26 cellular contexts compared by ENCODE assay signal in the genomic region with DNA sequence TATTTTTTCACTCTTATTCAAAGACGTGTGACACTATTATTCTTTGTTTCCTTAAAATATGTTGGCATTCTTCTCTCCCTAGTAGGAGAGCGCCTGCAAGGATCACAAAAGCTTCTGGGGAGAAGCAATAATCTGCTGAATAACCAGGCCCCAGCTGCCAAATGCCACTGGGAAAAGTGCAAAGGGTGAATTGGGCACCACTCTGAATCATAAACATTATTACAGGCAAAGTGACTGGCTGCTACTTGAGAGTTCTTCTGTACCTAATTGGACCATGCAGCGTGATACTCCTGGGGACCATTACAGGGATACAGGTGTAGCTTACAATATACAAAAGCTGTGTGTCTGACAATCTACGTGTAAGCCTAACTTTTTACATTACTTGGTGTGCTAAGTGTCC.
A peak's percentile ranks its signal among the peaks of the same experiment; 100 is the strongest.
DNase-seq lines count a peak whose midpoint lies in the region; ATAC-seq, FAIRE-seq and TF ChIP-seq lines count a peak whose summit lies in the region.
"Had no signal": no experiment of that assay in that cellular context is flagged by ENCODE, and none has a peak within 500 bp of the region (broad histone marks: within the 10 kb centered on the region; RNA-seq: fewer than 3 reads in every experiment).

No MANE protein-coding gene starts in this region.

- H3K18ac ChIP-seq in neuronal stem cell (ENCODE audit: low read length), result no peak overlapping the region

- intact Hi-C loops in activated T-helper 1 cell treated with anti-CD3 and anti-CD28 coated beads, Interleukin-12 subunit alpha, Interleukin-12 subunit beta, Interleukin-2, Interleukin-4 antibody, amounts not matched to agents 30 ng/mL and 10 ng/mL and 1 ng/mL, durations not matched to agents 14 hours and 24 hours and 36 hours (cut with micrococcal nuclease), result no loop called here

- H3K4me3 Mint-ChIP-seq in activated T-helper 1 cell treated with anti-CD3 and anti-CD28 coated beads, Interleukin-12 subunit alpha, Interleukin-12 subunit beta, Interleukin-2, Interleukin-4 antibody, amounts not matched to agents 30 ng/mL and 10 ng/mL and 1 ng/mL, durations not matched to agents 14 hours and 24 hours and 36 hours, result no peak overlapping the region
- no peak overlapping the region for H3K4me3 Mint-ChIP-seq in stimulated activated memory B cell treated with anti-CD40 and anti-IgM and Interleukin-4, amounts not matched to agents 10 μg/mL and 1 μg/mL and 100 μg/mL, for 72 hours
- H3K4me3 Mint-ChIP-seq in osteocyte (ENCODE audit: unreplicated experiment), result no peak overlapping the region
- H3K4me3 Mint-ChIP-seq: CD14-positive monocyte; CD4-positive, alpha-beta T cell; CD8-positive, alpha-beta memory T cell had no signal

- H3K27me3 ChIP-seq in neuronal stem cell (ENCODE audit: control insufficient read depth in 3 of 3, insufficient read depth in 3 of 3, low read depth in 1 of 3, low read length in 3 of 3), result no peaks in the 10 kb centered on the region
- H3K27me3 ChIP-seq: BE2C had no signal

- H3K9ac ChIP-seq in neuronal stem cell (ENCODE audit: low read depth, low read length, poor library complexity), result no peak overlapping the region
- H3K9ac ChIP-seq: BLaER1 treated with 17β-estradiol and CSF1 and Interleukin-3, amounts not matched to agents 10 nM and 100 nM had no signal

- peak; percentile 9 for FAIRE-seq in GM12891 (lab: Jason Lieb, UNC)
- FAIRE-seq: A549, D721Med, GM12878, GM19239, H1 had no signal

- no peak overlapping the region for H2AFZ ChIP-seq in neuronal stem cell (ENCODE audit: low read length)

- H3K27ac Mint-ChIP-seq in activated T-helper 1 cell treated with anti-CD3 and anti-CD28 coated beads, Interleukin-12 subunit alpha, Interleukin-12 subunit beta, Interleukin-2, Interleukin-4 antibody, amounts not matched to agents 30 ng/mL and 10 ng/mL and 1 ng/mL, durations not matched to agents 14 hours and 24 hours and 36 hours, result peak overlapping the region; percentile 15
- peak overlapping the region; percentile 12 for H3K27ac Mint-ChIP-seq in stimulated activated memory B cell treated with anti-CD40 and anti-IgM and Interleukin-4, amounts not matched to agents 10 μg/mL and 1 μg/mL and 100 μg/mL, for 72 hours
- H3K27ac Mint-ChIP-seq in osteocyte (ENCODE audit: unreplicated experiment), result no peak overlapping the region
- H3K27ac Mint-ChIP-seq: CD14-positive monocyte; CD4-positive, alpha-beta T cell had no signal

- no peak for TF ChIP-seq POLR2A in GM12891 (IDR thresholded peaks at IDR 0.05; ENCODE audit: low read depth, low read length)

- H4K91ac ChIP-seq in neuronal stem cell (ENCODE audit: low read depth, low read length, poor library complexity), result no peak overlapping the region

- WGBS in neuronal stem cell (ENCODE audit: extremely low coverage in 2 of 2, insufficient read length in 2 of 2, insufficient replicate concordance in 1 of 2), 2 donors, result no CpG with 5 or more reads among the region's 4 CpGs

- H3K36me3 ChIP-seq in neuronal stem cell (replicated peaks in 1 of 2; ENCODE audit: control insufficient read depth in 2 of 2, insufficient read depth in 2 of 2, low read length in 2 of 2), result no peaks in the 10 kb centered on the region
- H3K36me3 ChIP-seq: BE2C had no signal

- H3K4me1 Mint-ChIP-seq in activated T-helper 1 cell treated with anti-CD3 and anti-CD28 coated beads, Interleukin-12 subunit alpha, Interleukin-12 subunit beta, Interleukin-2, Interleukin-4 antibody, amounts not matched to agents 30 ng/mL and 10 ng/mL and 1 ng/mL, durations not matched to agents 14 hours and 24 hours and 36 hours (ENCODE audit: low read depth), result peaks cover 15% of the 10 kb centered on the region
- H3K4me1 Mint-ChIP-seq in stimulated activated memory B cell treated with anti-CD40 and anti-IgM and Interleukin-4, amounts not matched to agents 10 μg/mL and 1 μg/mL and 100 μg/mL, for 72 hours, result peaks cover 23% of the 10 kb centered on the region
- no peaks in the 10 kb centered on the region for H3K4me1 Mint-ChIP-seq in osteocyte (ENCODE audit: unreplicated experiment)
- H3K4me1 Mint-ChIP-seq: CD14-positive monocyte had no signal

- no peak for TF ChIP-seq CTCF in osteocyte (IDR thresholded peaks at IDR 0.05)

- H3K4me2 ChIP-seq in neuronal stem cell (ENCODE audit: insufficient read depth, low read length, poor library complexity, severe bottlenecking), result no peak overlapping the region
- H3K4me2 ChIP-seq: A549; BLaER1 treated with 17β-estradiol and CSF1 and Interleukin-3, amounts not matched to agents 10 nM and 100 nM had no signal

- H4K8ac ChIP-seq in neuronal stem cell (ENCODE audit: low read depth, low read length), result no peak overlapping the region

- H2BK15ac ChIP-seq in neuronal stem cell (ENCODE audit: low read length), result no peak overlapping the region

- H3K23ac ChIP-seq in neuronal stem cell (ENCODE audit: low read depth, low read length, poor library complexity), result no peak overlapping the region

- no peak overlapping the region for H2BK120ac ChIP-seq in neuronal stem cell (ENCODE audit: low read depth, low read length)

- H3K4me3 ChIP-seq in neuronal stem cell (ENCODE audit: low read length in 2 of 2), result no peak overlapping the region
- H3K4me3 ChIP-seq: A549; BLaER1 treated with 17β-estradiol and CSF1 and Interleukin-3, amounts not matched to agents 10 nM and 100 nM; GM12878 had no signal

- H2AK5ac ChIP-seq in neuronal stem cell (ENCODE audit: low read depth, low read length), result no peak overlapping the region

- no peaks in the 10 kb centered on the region for H3K4me1 ChIP-seq in neuronal stem cell (ENCODE audit: control insufficient read depth in 2 of 2, insufficient read depth in 1 of 2, low read depth in 1 of 2, low read length in 2 of 2)
- H3K4me1 ChIP-seq: A549; BE2C; BLaER1 treated with 17β-estradiol and CSF1 and Interleukin-3, amounts not matched to agents 10 nM and 100 nM had no signal

- no peaks in the 10 kb centered on the region for H3K27me3 Mint-ChIP-seq in activated T-helper 1 cell treated with anti-CD3 and anti-CD28 coated beads, Interleukin-12 subunit alpha, Interleukin-12 subunit beta, Interleukin-2, Interleukin-4 antibody, amounts not matched to agents 30 ng/mL and 10 ng/mL and 1 ng/mL, durations not matched to agents 14 hours and 24 hours and 36 hours (ENCODE audit: insufficient read depth)
- H3K27me3 Mint-ChIP-seq in stimulated activated memory B cell treated with anti-CD40 and anti-IgM and Interleukin-4, amounts not matched to agents 10 μg/mL and 1 μg/mL and 100 μg/mL, for 72 hours, result no peaks in the 10 kb centered on the region
- H3K27me3 Mint-ChIP-seq in osteocyte (ENCODE audit: unreplicated experiment), result no peaks in the 10 kb centered on the region
- H3K27me3 Mint-ChIP-seq: CD4-positive, alpha-beta T cell; CD8-positive, alpha-beta memory T cell had no signal

- ATAC-seq in left lobe of liver (peak; percentile 56), GM19023 (IDR thresholded peaks at IDR 0.05; ENCODE audit: unreplicated experiment) (no peak)
- ATAC-seq in stimulated activated memory B cell treated with anti-CD40 and anti-IgM and Interleukin-4, amounts not matched to agents 10 μg/mL and 1 μg/mL and 100 μg/mL, for 72 hours, result no peak
- ATAC-seq: A549, GM12878 had no signal

- H3K79me1 ChIP-seq in neuronal stem cell (ENCODE audit: low read depth, low read length), result no peaks in the 10 kb centered on the region

- DNase-seq in GM12891 (ENCODE audit: insufficient read length, low spot score) (no peak), left lobe of liver (ENCODE audit: low spot score) (no peak), neuronal stem cell (ENCODE audit: low spot score) (no peak), osteocyte (ENCODE audit: extremely low spot score, unreplicated experiment) (no peak)
- DNase-seq in activated T-helper 1 cell treated with anti-CD3 and anti-CD28 coated beads, Interleukin-12 subunit alpha, Interleukin-12 subunit beta, Interleukin-2, Interleukin-4 antibody, amounts not matched to agents 30 ng/mL and 10 ng/mL and 1 ng/mL, durations not matched to agents 14 hours and 24 hours and 36 hours (ENCODE audit: low spot score), result no peak
- DNase-seq: 8988T; ACHN; AML-193; BE2C; CD4-positive, alpha-beta T cell; CD8-positive, alpha-beta memory T cell; DMS 273 treated with DMSO at 0.1 percent for 48 hours; DMS79; EL; GDM1; H7; HCEC 1CT had no signal

- no peaks in the 10 kb centered on the region for H3K9me3 ChIP-seq in neuronal stem cell (replicated peaks in 1 of 2; ENCODE audit: control insufficient read depth in 2 of 2, insufficient read depth in 1 of 2, low read depth in 1 of 2, low read length in 2 of 2)
- H3K9me3 ChIP-seq: A549, BE2C had no signal

- no peak overlapping the region for H2BK5ac ChIP-seq in neuronal stem cell (ENCODE audit: low read length)

- no peaks in the 10 kb centered on the region for H3K9me3 Mint-ChIP-seq in activated T-helper 1 cell treated with anti-CD3 and anti-CD28 coated beads, Interleukin-12 subunit alpha, Interleukin-12 subunit beta, Interleukin-2, Interleukin-4 antibody, amounts not matched to agents 30 ng/mL and 10 ng/mL and 1 ng/mL, durations not matched to agents 14 hours and 24 hours and 36 hours
- H3K9me3 Mint-ChIP-seq in stimulated activated memory B cell treated with anti-CD40 and anti-IgM and Interleukin-4, amounts not matched to agents 10 μg/mL and 1 μg/mL and 100 μg/mL, for 72 hours, result peaks cover 2% of the 10 kb centered on the region
- no peaks in the 10 kb centered on the region for H3K9me3 Mint-ChIP-seq in osteocyte (ENCODE audit: unreplicated experiment)
- H3K9me3 Mint-ChIP-seq: CD14-positive monocyte; CD4-positive, alpha-beta T cell; CD8-positive, alpha-beta memory T cell had no signal

- H2BK12ac ChIP-seq in neuronal stem cell (ENCODE audit: low read length), result no peak overlapping the region

- H3K14ac ChIP-seq in neuronal stem cell (ENCODE audit: low read length), result no peak overlapping the region

- H3K36me3 Mint-ChIP-seq in activated T-helper 1 cell treated with anti-CD3 and anti-CD28 coated beads, Interleukin-12 subunit alpha, Interleukin-12 subunit beta, Interleukin-2, Interleukin-4 antibody, amounts not matched to agents 30 ng/mL and 10 ng/mL and 1 ng/mL, durations not matched to agents 14 hours and 24 hours and 36 hours (ENCODE audit: low read depth), result peaks cover 46% of the 10 kb centered on the region
- peaks cover 62% of the 10 kb centered on the region for H3K36me3 Mint-ChIP-seq in stimulated activated memory B cell treated with anti-CD40 and anti-IgM and Interleukin-4, amounts not matched to agents 10 μg/mL and 1 μg/mL and 100 μg/mL, for 72 hours
- H3K36me3 Mint-ChIP-seq in osteocyte (ENCODE audit: unreplicated experiment), result peaks cover 23% of the 10 kb centered on the region

- no peak overlapping the region for H3K4ac ChIP-seq in neuronal stem cell (ENCODE audit: low read length)

- H3K27ac ChIP-seq in neuronal stem cell (replicated peaks; ENCODE audit: low read length), result no peak overlapping the region
- H3K27ac ChIP-seq: A549; BLaER1 treated with 17β-estradiol and CSF1 and Interleukin-3, amounts not matched to agents 10 nM and 100 nM had no signal

TF ChIP-seq in GM12891, 5 proteins besides CTCF, POLR2A, EP300 and RAD21:
- no peak for TF ChIP-seq SPI1 (IDR thresholded peaks at IDR 0.05; ENCODE audit: low read depth, low read length)
TF ChIP-seq in GM12891: peak in this region for 0.
